ENCODE assay signal across 24 cellular contexts in the genomic region with DNA sequence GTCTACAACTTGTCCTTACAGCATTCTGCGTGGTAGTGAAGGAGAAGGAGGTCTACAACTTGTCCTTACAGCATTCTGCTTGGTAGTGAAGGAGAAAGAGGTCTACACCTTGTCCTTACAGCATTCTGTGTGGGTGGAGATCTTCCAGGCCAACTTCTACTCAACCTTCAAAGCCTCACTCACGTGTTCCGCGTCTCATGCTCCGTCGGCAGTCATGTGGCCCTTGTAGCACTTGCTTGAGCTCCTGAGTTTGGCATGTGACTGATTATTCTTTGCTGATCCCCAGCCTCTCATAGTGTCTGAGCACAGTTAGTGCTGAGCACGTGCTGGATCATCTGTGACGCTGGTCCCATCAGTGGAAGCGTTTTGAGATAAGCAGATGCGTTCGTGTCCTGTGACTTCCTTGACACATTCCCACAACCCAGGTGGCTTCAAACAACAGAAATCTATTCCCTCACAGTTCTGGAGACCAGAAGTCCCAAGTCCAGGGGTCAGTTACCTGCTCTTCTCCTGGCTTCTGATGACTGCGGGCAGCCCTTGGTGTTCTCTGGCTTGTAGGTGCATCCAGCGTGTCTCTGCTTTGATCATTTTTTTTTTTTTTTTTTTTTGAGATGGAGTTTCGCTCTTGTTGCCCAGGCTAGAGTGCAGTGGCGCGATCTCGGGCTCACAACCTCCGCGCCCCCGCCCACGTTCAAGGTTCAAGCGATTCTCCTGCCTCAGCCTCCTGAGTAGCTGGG. TPM values are rescaled to one million over a fixed set of nuclear protein-coding genes. Genes with fewer than 3 reads are reported as not detected.
A peak's percentile ranks its signal among the peaks of the same experiment; 100 is the strongest.
DNase-seq lines count a peak whose midpoint lies in the region; ATAC-seq, FAIRE-seq and TF ChIP-seq lines count a peak whose summit lies in the region.
"Had no signal": no experiment of that assay in that cellular context is flagged by ENCODE, and none has a peak within 500 bp of the region (broad histone marks: within the 10 kb centered on the region; RNA-seq: fewer than 3 reads in every experiment).

No MANE protein-coding gene starts in this region.

- peaks cover 49% of the 10 kb centered on the region for H3K4me1 Mint-ChIP-seq in CD8-positive, alpha-beta T cell (ENCODE audit: low read depth)
- H3K4me1 Mint-ChIP-seq in nephron: peaks cover 53% of the 10 kb centered on the region
- H3K4me1 Mint-ChIP-seq in activated CD8-positive, alpha-beta T cell treated with anti-CD3 and anti-CD28 coated beads for 36 hours (ENCODE audit: low read depth): peaks cover 31% of the 10 kb centered on the region

- peaks cover 61 to 88% of the 10 kb centered on the region in 2 experiments for H3K79me2 ChIP-seq in H1 (ENCODE audit: control insufficient read depth in 1 of 2, insufficient read depth in 2 of 2, low read length in 2 of 2)

- no peak for FAIRE-seq in H1 (lab: Jason Lieb, UNC)
- FAIRE-seq: keratinocyte, TTC549 had no signal

- no peak overlapping the region for H3K4ac ChIP-seq in H1 (replicated peaks; ENCODE audit: insufficient read length, low read depth, low read length)

- no peak overlapping the region for H3K4me3 ChIP-seq in CD8-positive, alpha-beta T cell (ENCODE audit: low read depth, low read length)
- H3K4me3 ChIP-seq in H1 (ENCODE audit: extremely low read depth in 1 of 4, insufficient read depth in 2 of 4, low read depth in 3 of 4, low read length in 4 of 4): no peak overlapping the region
- H3K4me3 ChIP-seq: transverse colon had no signal

- POLR2A ChIA-PET in CD8-positive, alpha-beta T cell (lab: Charles Lee): no interaction called here
- POLR2A ChIA-PET in H1 (lab: Charles Lee; ENCODE audit: partially characterized antibody): interaction anchor here (2.1 to 3.4 kb wide), 2 partner anchors 11 to 20 kb away, joined by 7 to 10 read pairs; no protein-coding TSS in a partner anchor
- POLR2A ChIA-PET in activated CD8-positive, alpha-beta T cell treated with anti-CD3 and anti-CD28 coated beads for 36 hours (lab: Charles Lee): no interaction called here

- CTCF ChIA-PET in CD8-positive, alpha-beta T cell (lab: Charles Lee): interaction anchor here (1.6 to 1.7 kb wide), 2 partner anchors 9 to 11 kb away, joined by 5 to 6 read pairs; no protein-coding TSS in a partner anchor
- CTCF ChIA-PET in H1 (lab: Charles Lee; ENCODE audit: partially characterized antibody): interaction anchor here (1.4 to 2.0 kb wide), 3 partner anchors 8 to 45 kb away, joined by 3 to 8 read pairs (median 5); no protein-coding TSS in a partner anchor
- CTCF ChIA-PET in activated CD8-positive, alpha-beta T cell treated with anti-CD3 and anti-CD28 coated beads for 36 hours (lab: Charles Lee): interaction anchor here (1.7 kb wide), 1 partner anchor 135 kb away, joined by 5 read pairs; no protein-coding TSS in a partner anchor

- H4K5ac ChIP-seq in H1 (ENCODE audit: insufficient read length, low read depth, low read length): no peak overlapping the region

- H3K27ac ChIP-seq in CD8-positive, alpha-beta T cell (ENCODE audit: low read depth, low read length): no peak overlapping the region
- no peak overlapping the region for H3K27ac ChIP-seq in H1 (ENCODE audit: low read depth, low read length)
- H3K27ac ChIP-seq: transverse colon had no signal

- H3K27me3 ChIP-seq in CD8-positive, alpha-beta T cell (ENCODE audit: insufficient read depth, low read length): no peaks in the 10 kb centered on the region
- no peaks in the 10 kb centered on the region for H3K27me3 ChIP-seq in H1 (replicated peaks in 1 of 4; ENCODE audit: control insufficient read depth in 3 of 4, extremely low read depth in 1 of 4, insufficient read depth in 3 of 4, low read length in 3 of 4)
- H3K27me3 ChIP-seq: gastrocnemius medialis, transverse colon had no signal

- H2BK5ac ChIP-seq in H1 (ENCODE audit: low read depth, low read length): no peak overlapping the region

- no peak overlapping the region for H3K56ac ChIP-seq in H1 (replicated peaks; ENCODE audit: insufficient read length, low read depth, low read length)

- in situ Hi-C loops in SK-MEL-5 (cut with HindIII; ENCODE audit: low pct_unique_long_range_greater_than_20kb, low sequenced_read_pairs): no loop called here

- TF ChIP-seq CTCF in CD8-positive, alpha-beta T cell (IDR thresholded peaks at IDR 0.05): no peak
- TF ChIP-seq CTCF in H1 (IDR thresholded peaks at IDR 0.05; ENCODE audit: control extremely low read depth in 1 of 3, insufficient read depth in 1 of 3, low read depth in 1 of 3, low read length in 3 of 3) (no peak), nephron (IDR thresholded peaks at IDR 0.05; ENCODE audit: unreplicated experiment in 3 of 3) (no peak)
- TF ChIP-seq CTCF in activated CD8-positive, alpha-beta T cell treated with anti-CD3 and anti-CD28 coated beads for 36 hours (IDR thresholded peaks at IDR 0.05): no peak

- peaks cover 16% of the 10 kb centered on the region for H3K36me3 Mint-ChIP-seq in CD8-positive, alpha-beta T cell
- peaks cover 6% of the 10 kb centered on the region for H3K36me3 Mint-ChIP-seq in nephron (ENCODE audit: low read depth)
- peaks cover 13% of the 10 kb centered on the region for H3K36me3 Mint-ChIP-seq in activated CD8-positive, alpha-beta T cell treated with anti-CD3 and anti-CD28 coated beads for 36 hours (ENCODE audit: low read depth)

- no peak overlapping the region for H3K14ac ChIP-seq in H1 (ENCODE audit: insufficient read length)

- intact Hi-C loops in CD8-positive, alpha-beta T cell (cut with DNase I, micrococcal nuclease): no loop called here
- intact Hi-C loops in activated CD8-positive, alpha-beta T cell treated with anti-CD3 and anti-CD28 coated beads for 36 hours (cut with micrococcal nuclease): no loop called here

- no peaks in the 10 kb centered on the region for H3K9me3 Mint-ChIP-seq in CD8-positive, alpha-beta T cell
- H3K9me3 Mint-ChIP-seq in nephron: no peaks in the 10 kb centered on the region
- no peaks in the 10 kb centered on the region for H3K9me3 Mint-ChIP-seq in activated CD8-positive, alpha-beta T cell treated with anti-CD3 and anti-CD28 coated beads for 36 hours
- H3K9me3 Mint-ChIP-seq: activated CD4-positive, alpha-beta T cell treated with anti-CD3 and anti-CD28 coated beads, Interleukin-2, amount 10 ng/mL, durations not matched to agents 7 days and 5 days; central memory CD8-positive, alpha-beta T cell; stimulated activated naive CD8-positive, alpha-beta T cell treated with anti-CD3 and anti-CD28 coated beads, Interleukin-15, amount 100 ng/mL, for 72 hours had no signal

- no peak overlapping the region for H2BK20ac ChIP-seq in H1 (ENCODE audit: low read length)

- peaks cover 39% of the 10 kb centered on the region for H3K79me1 ChIP-seq in H1 (ENCODE audit: low read depth, low read length)

- peak overlapping the region; percentile 1; the same call in 1 of the 2 replicates for H2AK5ac ChIP-seq in H1 (ENCODE audit: low read depth, low read length)

- peaks cover 3% of the 10 kb centered on the region; the same call in 1 of the 2 replicates for H3K23me2 ChIP-seq in H1 (ENCODE audit: low read depth, low read length)

- H3K36me3 ChIP-seq in CD8-positive, alpha-beta T cell (ENCODE audit: insufficient read depth, low read length): no peaks in the 10 kb centered on the region
- H3K36me3 ChIP-seq in H1 (ENCODE audit: control insufficient read depth in 2 of 4, insufficient read depth in 4 of 4, low read length in 3 of 4): peaks cover 0 to 8% (median 3%) of the 10 kb centered on the region in 4 experiments; a peak in 3 of 8 replicates
- H3K36me3 ChIP-seq: gastrocnemius medialis, transverse colon had no signal

- TF ChIP-seq EP300 in H1 (IDR thresholded peaks at IDR 0.05; ENCODE audit: borderline replicate concordance in 1 of 2, low read depth in 2 of 2, low read length in 2 of 2): no peak

- H3K18ac ChIP-seq in H1 (ENCODE audit: extremely low read depth, low read length): no peak overlapping the region

- no peak overlapping the region for H4K8ac ChIP-seq in H1 (ENCODE audit: extremely low read depth, insufficient read depth, low read length)

- no peak overlapping the region for H3K9ac ChIP-seq in H1 (replicated peaks in 1 of 4; ENCODE audit: extremely low read depth in 1 of 4, low read depth in 3 of 4, low read length in 3 of 4)

- H3K9me3 ChIP-seq in CD8-positive, alpha-beta T cell (ENCODE audit: low read length): no peaks in the 10 kb centered on the region
- no peaks in the 10 kb centered on the region for H3K9me3 ChIP-seq in H1 (ENCODE audit: insufficient read depth in 2 of 2, low read depth in 1 of 2, low read length in 1 of 2)
- H3K9me3 ChIP-seq: gastrocnemius medialis, transverse colon had no signal

- H3K4me1 ChIP-seq in CD8-positive, alpha-beta T cell (ENCODE audit: insufficient read depth, low read length): peaks cover 24% of the 10 kb centered on the region
- peaks cover 0 to 22% (median 11%) of the 10 kb centered on the region in 4 experiments; a peak in 6 of 7 replicates for H3K4me1 ChIP-seq in H1 (replicated peaks in 1 of 4; ENCODE audit: control insufficient read depth in 3 of 4, insufficient read depth in 4 of 4, low read length in 3 of 4)

- ATAC-seq in CD8-positive, alpha-beta T cell: no peak
- no peak for ATAC-seq in activated CD8-positive, alpha-beta T cell treated with anti-CD3 and anti-CD28 coated beads for 36 hours
- no peak for ATAC-seq in HG02642 (IDR thresholded peaks at IDR 0.05; ENCODE audit: poor library complexity, unreplicated experiment)
- ATAC-seq: esophagus mucosa; gastrocnemius medialis; stimulated activated naive CD8-positive, alpha-beta T cell treated with anti-CD3 and anti-CD28 coated beads, Interleukin-15, amount 100 ng/mL, for 72 hours had no signal

- TF ChIP-seq POLR2A in H1 (IDR thresholded peaks at IDR 0.05; ENCODE audit: control extremely low read depth in 1 of 2, low read depth in 2 of 2, low read length in 2 of 2): no peak

- no peak overlapping the region for H2BK12ac ChIP-seq in H1 (ENCODE audit: low read depth, low read length)

- no peak for DNase-seq in CD8-positive, alpha-beta T cell
- DNase-seq in SK-MEL-5 (ENCODE audit: low read depth, low spot score): peak; percentile 76
- no peak for DNase-seq in H1 (ENCODE audit: low read depth in 1 of 2, low spot score in 2 of 2)
- no peak for DNase-seq in activated CD4-positive, alpha-beta T cell treated with anti-CD3 and anti-CD28 coated beads, Interleukin-2, amount 50 U/mL, for 4 hours
- no peak for DNase-seq in activated CD8-positive, alpha-beta T cell treated with anti-CD3 and anti-CD28 coated beads for 36 hours
- DNase-seq in A172 (ENCODE audit: low spot score): no peak
- DNase-seq: activated CD4-positive, alpha-beta T cell treated with anti-CD3 and anti-CD28 coated beads, Interleukin-2, amount 10 ng/mL, durations not matched to agents 7 days and 5 days; activated CD8-positive, alpha-beta memory T cell treated with anti-CD3 and anti-CD28 coated beads, Interleukin-2, amount 50 U/mL, for 48 hours; activated effector memory CD4-positive, alpha-beta T cell treated with anti-CD3 and anti-CD28 coated beads, Interleukin-2, amount 50 U/mL, for 16 hours; gastrocnemius medialis; mesenchymal stem cell; NCI-H1417 treated with DMSO at 0.1 percent for 48 hours; NCI-H526; nephron progenitor cell; RPMI8226; stimulated activated CD4-positive, alpha-beta T cell treated with anti-CD3 and anti-CD28 coated beads, Interleukin-4, amount 100 ng/mL, for 4 hours; stimulated activated naive CD8-positive, alpha-beta T cell treated with anti-CD3 and anti-CD28 coated beads, Interleukin-15, amount 100 ng/mL, for 72 hours; transverse colon had no signal

- no peak overlapping the region; the same call in 1 of the 2 replicates for H2BK15ac ChIP-seq in H1 (ENCODE audit: low read length)

- WGBS in H1 (ENCODE audit: extremely low coverage in 1 of 2, insufficient coverage in 1 of 2, insufficient read length in 1 of 2, insufficient replicate concordance in 2 of 2, low coverage in 1 of 2, low lambda C conversion rate in 2 of 2, missing lambda C conversion rate in 1 of 2), 2 experiments: 91% methylated on average over 14 of the region's 22 CpGs; no CpG with 5 or more reads in 1 of the 2 experiments

- H3K4me2 ChIP-seq in H1 (ENCODE audit: insufficient read depth in 1 of 2, low read depth in 2 of 2, low read length in 2 of 2): no peak overlapping the region; a peak in 1 of 4 replicates

- no peak overlapping the region for H3K27ac Mint-ChIP-seq in CD8-positive, alpha-beta T cell
- peak overlapping the region in 1 of 3 experiments; percentile 58 for H3K27ac Mint-ChIP-seq in nephron
- no peak overlapping the region for H3K27ac Mint-ChIP-seq in activated CD8-positive, alpha-beta T cell treated with anti-CD3 and anti-CD28 coated beads for 36 hours
- H3K27ac Mint-ChIP-seq: activated CD4-positive, alpha-beta T cell treated with anti-CD3 and anti-CD28 coated beads, Interleukin-2, amount 10 ng/mL, durations not matched to agents 7 days and 5 days; nephron progenitor cell; stimulated activated naive CD8-positive, alpha-beta T cell treated with anti-CD3 and anti-CD28 coated beads, Interleukin-15, amount 100 ng/mL, for 72 hours had no signal

- no peak for TF ChIP-seq RAD21 in H1 (IDR thresholded peaks at IDR 0.05 in 1 of 2, conservative IDR thresholded peaks at IDR 0.05 in 1 of 2; ENCODE audit: low read depth in 2 of 2, low read length in 2 of 2)

- no peak overlapping the region for H4K91ac ChIP-seq in H1 (replicated peaks; ENCODE audit: insufficient read length, low read length)

- H4K20me1 ChIP-seq in H1 (replicated peaks in 1 of 2; ENCODE audit: control insufficient read depth in 1 of 2, insufficient read depth in 2 of 2, low read length in 2 of 2): peaks cover 51 to 55% of the 10 kb centered on the region in 2 experiments

- no peaks in the 10 kb centered on the region for H3K27me3 Mint-ChIP-seq in CD8-positive, alpha-beta T cell (ENCODE audit: low read depth)
- no peaks in the 10 kb centered on the region for H3K27me3 Mint-ChIP-seq in nephron (ENCODE audit: low read depth)
- H3K27me3 Mint-ChIP-seq in activated CD8-positive, alpha-beta T cell treated with anti-CD3 and anti-CD28 coated beads for 36 hours: no peaks in the 10 kb centered on the region
- H3K27me3 Mint-ChIP-seq: activated CD4-positive, alpha-beta T cell treated with anti-CD3 and anti-CD28 coated beads, Interleukin-2, amount 10 ng/mL, durations not matched to agents 7 days and 5 days; central memory CD8-positive, alpha-beta T cell; stimulated activated naive CD8-positive, alpha-beta T cell treated with anti-CD3 and anti-CD28 coated beads, Interleukin-15, amount 100 ng/mL, for 72 hours had no signal

- H3K4me3 Mint-ChIP-seq in CD8-positive, alpha-beta T cell: peak overlapping the region; percentile 87
- peak overlapping the region; percentile 88 to 97 (median 91) for H3K4me3 Mint-ChIP-seq in nephron
- H3K4me3 Mint-ChIP-seq in activated CD8-positive, alpha-beta T cell treated with anti-CD3 and anti-CD28 coated beads for 36 hours: no peak overlapping the region
- H3K4me3 Mint-ChIP-seq: stimulated activated naive CD8-positive, alpha-beta T cell treated with anti-CD3 and anti-CD28 coated beads, Interleukin-15, amount 100 ng/mL, for 72 hours had no signal

- H2AFZ ChIP-seq in H1 (ENCODE audit: low read length): no peak overlapping the region

- peak overlapping the region; percentile 39 for H3K23ac ChIP-seq in H1 (ENCODE audit: insufficient read length)

- H2BK120ac ChIP-seq in H1 (replicated peaks; ENCODE audit: low read depth, low read length): no peak overlapping the region

RNA-seq across cellular contexts. Expression of gene SS18L1, which starts 2.6 kb away (rescaled TPM):
- 10 to 100 TPM; 12.6 to 12.9 TPM for total RNA-seq in CD8-positive, alpha-beta T cell
- total RNA-seq in SK-MEL-5 (2014; rRNA removed; shearing (Covaris generic)): 20.6 and 23.9 TPM in 2 replicates
- 27.1 and 28.7 TPM in 2 replicates for polyA plus RNA-seq in SK-MEL-5 (2015; cell fraction: cytosol; rRNA removed)
- 87.9 and 114 TPM in 2 replicates for polyA plus RNA-seq in SK-MEL-5 (2015; cell fraction: nucleus; rRNA removed)
- 22.4 and 28.4 TPM in 2 replicates for total RNA-seq in H1 (2021; fragmentation: NEBNext Ultra II Directional; extraction: Animal tissue kit (Norgen Biotek cat#: 25700))
- 29.7 and 36.6 TPM in 2 replicates for polyA plus RNA-seq in H1 (2011; rRNA removed)
- 30.1 TPM for polyA plus RNA-seq in H1 (2011; cell fraction: cytosol; rRNA removed)
- 83.9 TPM for polyA plus RNA-seq in H1 (2011; cell fraction: nucleus; rRNA removed)
- polyA plus RNA-seq in H1 (2012, experiment 1 of 2): 18.9 to 24.1 TPM (median 19.8 TPM) in 4 replicates
- polyA plus RNA-seq in H1 (2012, experiment 2 of 2): 3.0 TPM
- polyA plus RNA-seq in H1 (2013, experiment 1 of 2): 12.9 TPM
- 12.2 TPM for polyA plus RNA-seq in H1 (2013, experiment 2 of 2)
- 16.5 and 24.4 TPM in 2 replicates for polyA minus RNA-seq in H1 (2011; rRNA and poly(A)+ RNA removed)
- 33.8 TPM for polyA minus RNA-seq in H1 (2011; cell fraction: cytosol; rRNA and poly(A)+ RNA removed)
- polyA minus RNA-seq in H1 (2011; cell fraction: nucleus; rRNA and poly(A)+ RNA removed): 29.1 TPM
- 10 to 100 TPM; 15.3 to 16.1 TPM for total RNA-seq in activated CD8-positive, alpha-beta T cell treated with anti-CD3 and anti-CD28 coated beads for 36 hours
- total RNA-seq in A172 (2014; rRNA removed; shearing (Covaris generic)): 8.5 and 11.6 TPM in 2 replicates

RNA-seq across cellular contexts. Expression of gene PSMA7, which starts 3.0 kb away (rescaled TPM):
- 100 to 1,000 TPM; 170 to 179 TPM for total RNA-seq in CD8-positive, alpha-beta T cell
- total RNA-seq in SK-MEL-5 (2014; rRNA removed; shearing (Covaris generic)): 592 and 662 TPM in 2 replicates
- polyA plus RNA-seq in SK-MEL-5 (2015; cell fraction: cytosol; rRNA removed): 514 and 630 TPM in 2 replicates
- 363 and 441 TPM in 2 replicates for polyA plus RNA-seq in SK-MEL-5 (2015; cell fraction: nucleus; rRNA removed)
- total RNA-seq in H1 (2021; fragmentation: NEBNext Ultra II Directional; extraction: Animal tissue kit (Norgen Biotek cat#: 25700)): 339 and 361 TPM in 2 replicates
- 607 and 648 TPM in 2 replicates for polyA plus RNA-seq in H1 (2011; rRNA removed)
- polyA plus RNA-seq in H1 (2011; cell fraction: cytosol; rRNA removed): 619 TPM
- polyA plus RNA-seq in H1 (2011; cell fraction: nucleus; rRNA removed): 429 TPM
- polyA plus RNA-seq in H1 (2012, experiment 1 of 2): 276 to 407 TPM (median 389 TPM) in 4 replicates
- polyA plus RNA-seq in H1 (2012, experiment 2 of 2): 325 TPM
- polyA plus RNA-seq in H1 (2013, experiment 1 of 2): 550 TPM
- polyA plus RNA-seq in H1 (2013, experiment 2 of 2): 519 TPM
- polyA minus RNA-seq in H1 (2011; rRNA and poly(A)+ RNA removed): 194 and 202 TPM in 2 replicates
- polyA minus RNA-seq in H1 (2011; cell fraction: cytosol; rRNA and poly(A)+ RNA removed): 110 TPM
- polyA minus RNA-seq in H1 (2011; cell fraction: nucleus; rRNA and poly(A)+ RNA removed): 72.4 TPM
- 100 to 1,000 TPM; 286 to 289 TPM for total RNA-seq in activated CD8-positive, alpha-beta T cell treated with anti-CD3 and anti-CD28 coated beads for 36 hours
- 837 and 1,013 TPM in 2 replicates for total RNA-seq in A172 (2014; rRNA removed; shearing (Covaris generic))

RNA-seq across cellular contexts. Expression of gene LSM14B, which starts 23.9 kb away (rescaled TPM):
- total RNA-seq in CD8-positive, alpha-beta T cell: 10 to 100 TPM; 58.2 to 64.6 TPM
- 40.4 and 43.2 TPM in 2 replicates for total RNA-seq in SK-MEL-5 (2014; rRNA removed; shearing (Covaris generic))
- 59.1 and 77.3 TPM in 2 replicates for polyA plus RNA-seq in SK-MEL-5 (2015; cell fraction: cytosol; rRNA removed)
- polyA plus RNA-seq in SK-MEL-5 (2015; cell fraction: nucleus; rRNA removed): 59.9 and 63.3 TPM in 2 replicates
- 65.6 and 70.0 TPM in 2 replicates for total RNA-seq in H1 (2021; fragmentation: NEBNext Ultra II Directional; extraction: Animal tissue kit (Norgen Biotek cat#: 25700))
- 58.3 and 93.9 TPM in 2 replicates for polyA plus RNA-seq in H1 (2011; rRNA removed)
- polyA plus RNA-seq in H1 (2011; cell fraction: cytosol; rRNA removed): 55.5 TPM
- polyA plus RNA-seq in H1 (2011; cell fraction: nucleus; rRNA removed): 80.3 TPM
- polyA plus RNA-seq in H1 (2012, experiment 1 of 2): 62.5 to 71.2 TPM (median 67.6 TPM) in 4 replicates
- 24.0 TPM for polyA plus RNA-seq in H1 (2012, experiment 2 of 2)
- 46.2 TPM for polyA plus RNA-seq in H1 (2013, experiment 1 of 2)
- polyA plus RNA-seq in H1 (2013, experiment 2 of 2): 45.5 TPM
- 51.4 and 62.8 TPM in 2 replicates for polyA minus RNA-seq in H1 (2011; rRNA and poly(A)+ RNA removed)
- polyA minus RNA-seq in H1 (2011; cell fraction: cytosol; rRNA and poly(A)+ RNA removed): 40.5 TPM
- polyA minus RNA-seq in H1 (2011; cell fraction: nucleus; rRNA and poly(A)+ RNA removed): 38.9 TPM
- total RNA-seq in activated CD8-positive, alpha-beta T cell treated with anti-CD3 and anti-CD28 coated beads for 36 hours: 10 to 100 TPM; 33.5 to 35.6 TPM
- 45.6 and 55.0 TPM in 2 replicates for total RNA-seq in A172 (2014; rRNA removed; shearing (Covaris generic))

RNA-seq across cellular contexts. Expression of gene MTG2, which starts 36.6 kb away (rescaled TPM):
- total RNA-seq in CD8-positive, alpha-beta T cell: 1 to 10 TPM; 7.7 to 8.8 TPM
- 27.1 and 29.6 TPM in 2 replicates for total RNA-seq in SK-MEL-5 (2014; rRNA removed; shearing (Covaris generic))
- polyA plus RNA-seq in SK-MEL-5 (2015; cell fraction: cytosol; rRNA removed): 54.7 and 58.9 TPM in 2 replicates
- 104 and 110 TPM in 2 replicates for polyA plus RNA-seq in SK-MEL-5 (2015; cell fraction: nucleus; rRNA removed)
- total RNA-seq in H1 (2021; fragmentation: NEBNext Ultra II Directional; extraction: Animal tissue kit (Norgen Biotek cat#: 25700)): 22.8 and 24.1 TPM in 2 replicates
- polyA plus RNA-seq in H1 (2011; rRNA removed): 14.4 and 24.7 TPM in 2 replicates
- 18.4 TPM for polyA plus RNA-seq in H1 (2011; cell fraction: cytosol; rRNA removed)
- polyA plus RNA-seq in H1 (2011; cell fraction: nucleus; rRNA removed): 19.7 TPM
- polyA plus RNA-seq in H1 (2012, experiment 1 of 2): 17.7 to 22.3 TPM (median 18.6 TPM) in 4 replicates
- polyA plus RNA-seq in H1 (2012, experiment 2 of 2): 18.3 TPM
- 23.6 TPM for polyA plus RNA-seq in H1 (2013, experiment 1 of 2)
- polyA plus RNA-seq in H1 (2013, experiment 2 of 2): 23.9 TPM
- polyA minus RNA-seq in H1 (2011; rRNA and poly(A)+ RNA removed): 7.7 and 10.8 TPM in 2 replicates
- polyA minus RNA-seq in H1 (2011; cell fraction: cytosol; rRNA and poly(A)+ RNA removed): 8.8 TPM
- polyA minus RNA-seq in H1 (2011; cell fraction: nucleus; rRNA and poly(A)+ RNA removed): 12.1 TPM
- total RNA-seq in activated CD8-positive, alpha-beta T cell treated with anti-CD3 and anti-CD28 coated beads for 36 hours: 10 to 100 TPM; 36.5 to 40.5 TPM
- 14.9 and 16.1 TPM in 2 replicates for total RNA-seq in A172 (2014; rRNA removed; shearing (Covaris generic))
